ENCODE assay signal across 1 cellular context in the genomic region with DNA sequence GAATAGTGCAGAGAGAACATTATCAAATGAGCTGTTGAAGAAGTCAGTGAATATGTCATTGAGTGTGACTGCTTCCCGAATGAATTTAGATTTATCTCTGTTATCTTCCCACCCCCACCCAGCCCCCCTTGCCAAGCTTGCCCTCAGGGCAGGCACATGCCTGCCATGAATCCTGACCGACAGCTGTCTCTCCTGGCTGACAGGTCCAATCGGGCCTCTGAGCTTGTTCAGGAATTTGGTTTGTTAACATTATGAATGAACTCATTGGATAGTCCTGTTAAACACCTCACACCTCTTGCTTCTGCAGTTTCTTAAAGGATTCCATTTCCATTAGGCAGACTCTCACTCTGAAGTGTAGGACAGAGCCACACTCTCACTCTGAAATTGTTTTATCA.
TF ChIP-seq lines count a peak whose summit lies in the region.

No MANE protein-coding gene starts in this region.

TF ChIP-seq in H1, 55 proteins besides CTCF, POLR2A, EP300 and RAD21 (continued from another document):
- no peak for TF ChIP-seq RNF2 (IDR thresholded peaks at IDR 0.05; ENCODE audit: borderline replicate concordance, low read depth, low read length, missing control alignments, poor library complexity, severe bottlenecking)
